26 cellular contexts compared by ENCODE assay signal in the genomic region with DNA sequence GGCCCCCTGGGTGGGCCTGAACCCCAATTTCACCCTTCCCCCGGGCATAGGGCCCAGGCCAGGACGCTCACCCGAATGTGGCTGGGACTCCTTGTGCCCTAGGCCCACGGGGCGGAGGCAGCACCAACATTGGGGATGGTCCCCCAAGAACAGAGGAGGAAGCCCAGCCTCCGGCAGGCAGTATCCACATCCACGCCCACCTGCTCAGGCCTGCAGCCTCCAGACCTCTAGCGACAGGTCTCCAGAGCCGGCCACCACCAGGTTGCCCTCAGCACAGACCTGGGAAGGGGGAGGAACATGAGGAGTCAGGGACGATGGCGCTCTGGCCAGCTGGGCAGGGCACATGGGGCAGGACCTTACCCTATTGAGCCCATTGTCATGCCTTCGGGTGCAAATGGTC. TPM values are rescaled to one million over a fixed set of nuclear protein-coding genes. Genes with fewer than 3 reads are reported as not detected.
"Had no signal": no experiment of that assay in that cellular context is flagged by ENCODE, and none has a peak within 500 bp of the region (broad histone marks: within the 10 kb centered on the region; RNA-seq: fewer than 3 reads in every experiment).

No MANE protein-coding gene starts in this region.

- H3K27me3 ChIP-seq: gastrocnemius medialis, heart right ventricle, pancreas, suprapubic skin, thyroid gland had no signal

- H3K36me3 ChIP-seq: gastrocnemius medialis, pancreas, thyroid gland had no signal

- H3K4me1 ChIP-seq: gastrocnemius medialis, heart right ventricle, pancreas, suprapubic skin, thyroid gland had no signal

- H3K4me3 ChIP-seq: gastrocnemius medialis, heart right ventricle, pancreas, suprapubic skin, thyroid gland had no signal

- ATAC-seq: gastrocnemius medialis, left lobe of liver, natural killer cell, pancreas had no signal

- FAIRE-seq: endometrium, pancreas, small intestine had no signal

- H3K27ac ChIP-seq: gastrocnemius medialis, heart right ventricle, pancreas, suprapubic skin, thyroid gland had no signal

- H3K9me3 ChIP-seq: gastrocnemius medialis, heart right ventricle, pancreas, suprapubic skin, thyroid gland had no signal

- DNase-seq: effector memory CD4-positive, alpha-beta T cell; gastrocnemius medialis; heart right ventricle; hypothalamus; islet precursor cell; mammary epithelial cell; natural killer cell; nucleus accumbens; pancreas; right cardiac atrium; small intestine; stimulated activated CD4-positive, alpha-beta T cell treated with anti-CD3 and anti-CD28 coated beads, Interleukin-2, amount 100 ng/mL, for 48 hours; stimulated activated naive CD4-positive, alpha-beta T cell treated with Interleukin-2 at 50 U/mL for 16 hours; thyroid gland had no signal

RNA-seq across cellular contexts. Expression of gene GNG14, which starts 1.2 kb away (rescaled TPM):
- total RNA-seq: esophagus mucosa, fibroblast of villous mesenchyme, gastrocnemius medialis, heart right ventricle, left lobe of liver, lower leg skin, mammary epithelial cell, mesenteric fat pad, mucosa of gallbladder, myocyte, natural killer cell, neural crest cell, pancreas, progenitor cell of endocrine pancreas, right cardiac atrium, suprapubic skin, thyroid gland, ureter had no signal
- polyA plus RNA-seq: heart right ventricle, mammary epithelial cell, pancreas, right cardiac atrium, small intestine had no signal
